1 cellular context compared by ENCODE assay signal in genomic region chr11:125081098-125081798, GRCh38.
TF ChIP-seq lines count a peak whose summit lies in the region.

No MANE protein-coding gene starts in this region.

TF ChIP-seq in GM23338, 12 proteins besides CTCF, POLR2A, EP300 and RAD21 (continued from another document):
- TF ChIP-seq ZNF462 (CRISPR knock-in tag; IDR thresholded peaks at IDR 0.05): no peak
- no peak for TF ChIP-seq CREB1 (CRISPR knock-in tag; IDR thresholded peaks at IDR 0.05; ENCODE audit: low read depth)
- no peak for TF ChIP-seq EZH2 (IDR thresholded peaks at IDR 0.05; ENCODE audit: low read depth, unreplicated experiment)
- TF ChIP-seq ZNF331 (CRISPR knock-in tag; IDR thresholded peaks at IDR 0.05; ENCODE audit: low read depth): no peak
